ENCODE assay signal across 8 cellular contexts in genomic region chr15:64905119-64905831, GRCh38. TPM values are rescaled to one million over a fixed set of nuclear protein-coding genes. Genes with fewer than 3 reads are reported as not detected.
DNase-seq lines count a peak whose midpoint lies in the region; ATAC-seq and TF ChIP-seq lines count a peak whose summit lies in the region.

No MANE protein-coding gene starts in this region.

- peaks cover 3% of the 10 kb centered on the region for H3K4me1 ChIP-seq in cardiac muscle cell (ENCODE audit: low read depth)
- H3K4me1 ChIP-seq in tibial nerve: peaks cover 0 to 10% (median 2%) of the 10 kb centered on the region in 4 donors

- H3K27ac ChIP-seq in cardiac muscle cell (no peak overlapping the region), tibial nerve (peak overlapping the region in 1 of 4 donors; percentile 44)

- peak overlapping the region; percentile 15 for H3K4me3 ChIP-seq in cardiac muscle cell
- H3K4me3 ChIP-seq in tibial nerve: peak overlapping the region in 3 of 4 donors; percentile 0 to 42 (median 21)

- peak overlapping the region; percentile 63 for H3K4me3 Mint-ChIP-seq in activated naive CD8-positive, alpha-beta T cell treated with anti-CD3 and anti-CD28 coated beads for 36 hours
- H3K4me3 Mint-ChIP-seq in osteocyte (ENCODE audit: unreplicated experiment): peak overlapping the region; percentile 19

- no peaks in the 10 kb centered on the region for H3K9me3 ChIP-seq in cardiac muscle cell (ENCODE audit: low read depth)
- H3K9me3 ChIP-seq in tibial nerve: peaks cover 0 to 12% (median 2%) of the 10 kb centered on the region in 4 donors

- peaks cover 11% of the 10 kb centered on the region for H3K27me3 Mint-ChIP-seq in activated naive CD8-positive, alpha-beta T cell treated with anti-CD3 and anti-CD28 coated beads for 36 hours
- H3K27me3 Mint-ChIP-seq in osteocyte (ENCODE audit: unreplicated experiment): no peaks in the 10 kb centered on the region

- peaks cover 17% of the 10 kb centered on the region for H3K4me1 Mint-ChIP-seq in activated naive CD8-positive, alpha-beta T cell treated with anti-CD3 and anti-CD28 coated beads for 36 hours
- peaks cover 15% of the 10 kb centered on the region for H3K4me1 Mint-ChIP-seq in osteocyte (ENCODE audit: unreplicated experiment)

- WGBS in tibial nerve, 2 donors: 18 to 21% methylated on average over 28 to 30 of the region's 30 CpGs

- peak overlapping the region; percentile 73 for H3K27ac Mint-ChIP-seq in activated naive CD8-positive, alpha-beta T cell treated with anti-CD3 and anti-CD28 coated beads for 36 hours
- peak overlapping the region; percentile 52 for H3K27ac Mint-ChIP-seq in osteocyte (ENCODE audit: unreplicated experiment)

- peak in 1 of 2 donors; percentile 45 for TF ChIP-seq EP300 in tibial nerve (IDR thresholded peaks at IDR 0.05)

- no peaks in the 10 kb centered on the region for H3K36me3 ChIP-seq in cardiac muscle cell
- H3K36me3 ChIP-seq in tibial nerve: peaks cover 0 to 3% (median 0%) of the 10 kb centered on the region in 3 donors

- TF ChIP-seq POLR2A in tibial nerve (IDR thresholded peaks at IDR 0.05): no peak

- TF ChIP-seq CTCF in cardiac muscle cell (IDR thresholded peaks at IDR 0.05; ENCODE audit: low read depth, low read length): peak; percentile 89
- TF ChIP-seq CTCF in osteocyte (IDR thresholded peaks at IDR 0.05): peak; percentile 72
- TF ChIP-seq CTCF in tibial nerve (IDR thresholded peaks at IDR 0.05): peak; percentile 81 to 88 (median 83)

- H3K9me3 Mint-ChIP-seq in activated naive CD8-positive, alpha-beta T cell treated with anti-CD3 and anti-CD28 coated beads for 36 hours: peaks cover 7% of the 10 kb centered on the region
- H3K9me3 Mint-ChIP-seq in osteocyte (ENCODE audit: unreplicated experiment): peaks cover 4% of the 10 kb centered on the region

- DNase-seq in CD1c-positive myeloid dendritic cell (ENCODE audit: extremely low spot score): peak; percentile 85
- DNase-seq in SK-N-DZ (ENCODE audit: low spot score): peak; percentile 95
- DNase-seq in activated naive CD8-positive, alpha-beta T cell treated with anti-CD3 and anti-CD28 coated beads for 36 hours: peak; percentile 81
- DNase-seq in cardiac muscle cell (ENCODE audit: low read depth in 1 of 2, low spot score in 1 of 2): peak; percentile 83 to 91
- no peak for DNase-seq in osteocyte (ENCODE audit: extremely low spot score, unreplicated experiment)
- peak; percentile 43 to 70 for DNase-seq in tibial nerve (ENCODE audit: low spot score in 2 of 2)
- no peak for DNase-seq in NCI-H1417 (lab: John Stamatoyannopoulos, UW)

- ATAC-seq in HG02610 (IDR thresholded peaks at IDR 0.05; ENCODE audit: unreplicated experiment): peak; percentile 74

- peaks cover 6% of the 10 kb centered on the region for H3K36me3 Mint-ChIP-seq in activated naive CD8-positive, alpha-beta T cell treated with anti-CD3 and anti-CD28 coated beads for 36 hours
- H3K36me3 Mint-ChIP-seq in osteocyte (ENCODE audit: unreplicated experiment): no peaks in the 10 kb centered on the region

- H3K27me3 ChIP-seq in cardiac muscle cell (no peaks in the 10 kb centered on the region), tibial nerve (no peaks in the 10 kb centered on the region)

RNA-seq across cellular contexts. Expression of gene ANKDD1A, which starts 6.4 kb away (rescaled TPM):
- polyA plus RNA-seq in SK-N-DZ (2014; cell fraction: cytosol; rRNA removed): 6.4 and 6.5 TPM in 2 replicates
- polyA plus RNA-seq in SK-N-DZ (2014; cell fraction: nucleus; rRNA removed): 24.4 and 25.9 TPM in 2 replicates
- total RNA-seq in activated naive CD8-positive, alpha-beta T cell treated with anti-CD3 and anti-CD28 coated beads for 36 hours: 1 to 10 TPM; 2.8 to 2.9 TPM
- 1.1 and 5.4 TPM in 2 replicates for total RNA-seq in cardiac muscle cell
- polyA plus RNA-seq in cardiac muscle cell: 2.9 and 8.0 TPM in 2 replicates
- total RNA-seq in osteocyte: 4.6 and 5.7 TPM in 2 replicates
- total RNA-seq in tibial nerve: 10 to 100 TPM; 18.2 to 39.3 (median 26.3) TPM

Comparison
In these comparisons a context has a peak if more than half of its experiments do, and no peak if none do; other contexts are left out.
1. DNase-seq: peak in CD1c-positive myeloid dendritic cell (single experiment), SK-N-DZ (single experiment), activated naive CD8-positive, alpha-beta T cell treated with anti-CD3 and anti-CD28 coated beads for 36 hours (single experiment), cardiac muscle cell (2 of 2) and tibial nerve (2 of 2); none in osteocyte (single experiment) and NCI-H1417 (0 of 3).
2. Peak in every context shown above with its lines, with median percentiles within 50 percentile points of each other: CTCF ChIP-seq.